ENCODE assay signal across 1 cellular context in genomic region chr5:66209350-66209749, GRCh38.
TF ChIP-seq lines count a peak whose summit lies in the region.

No MANE protein-coding gene starts in this region.

TF ChIP-seq in H1, 55 proteins besides CTCF, POLR2A, EP300 and RAD21:
- no peak for TF ChIP-seq SP1 (IDR thresholded peaks at IDR 0.05; ENCODE audit: low read depth, low read length)
- TF ChIP-seq KDM4A (IDR thresholded peaks at IDR 0.05; ENCODE audit: low read depth, low read length, severe bottlenecking): no peak
- TF ChIP-seq TCF12 (IDR thresholded peaks at IDR 0.05; ENCODE audit: low read depth, low read length): no peak
- TF ChIP-seq CHD2 (IDR thresholded peaks at IDR 0.05; ENCODE audit: low read length): no peak
- no peak for TF ChIP-seq GABPA (IDR thresholded peaks at IDR 0.05; ENCODE audit: borderline replicate concordance, insufficient read depth, low read length)
- no peak for TF ChIP-seq KDM5A (IDR thresholded peaks at IDR 0.05; ENCODE audit: low read length)
- TF ChIP-seq BRCA1 (IDR thresholded peaks at IDR 0.05; ENCODE audit: low read depth, low read length): no peak
- no peak for TF ChIP-seq SP4 (IDR thresholded peaks at IDR 0.05; ENCODE audit: low read length)
- no peak for TF ChIP-seq CHD7 (IDR thresholded peaks at IDR 0.05; ENCODE audit: insufficient replicate concordance, low read length)
